ENCODE assay signal across 10 cellular contexts in genomic region chr14:54450535-54450934, GRCh38. TPM values are rescaled to one million over a fixed set of nuclear protein-coding genes. Genes with fewer than 3 reads are reported as not detected.
A peak's percentile ranks its signal among the peaks of the same experiment; 100 is the strongest.
DNase-seq lines count a peak whose midpoint lies in the region; ATAC-seq, FAIRE-seq and TF ChIP-seq lines count a peak whose summit lies in the region.
"Had no signal": no experiment of that assay in that cellular context is flagged by ENCODE, and none has a peak within 500 bp of the region (broad histone marks: within the 10 kb centered on the region; RNA-seq: fewer than 3 reads in every experiment).

No MANE protein-coding gene starts in this region.

- H3K9ac ChIP-seq in HepG2 (ENCODE audit: insufficient read depth, low read depth, low read length) = no peak overlapping the region

- H3K4me2 ChIP-seq in HepG2 (ENCODE audit: low read depth, low read length) = peak overlapping the region; percentile 73

- TF ChIP-seq CTCF in HepG2 (CRISPR knock-in tag; IDR thresholded peaks at IDR 0.05) = no peak

- no peaks in the 10 kb centered on the region for H3K27me3 ChIP-seq in HepG2 (ENCODE audit: control insufficient read depth in 1 of 2, insufficient read depth in 2 of 2, low read length in 2 of 2)

- intact Hi-C loops in HepG2 (cut with micrococcal nuclease; ENCODE audit: unreplicated experiment) = no loop called here

- H3K4me1 ChIP-seq in HepG2 (ENCODE audit: insufficient read depth, low read length) = peaks cover 52% of the 10 kb centered on the region

- H4K20me1 ChIP-seq in HepG2 (ENCODE audit: insufficient read depth, low read length) = no peaks in the 10 kb centered on the region

- H3K9me3 ChIP-seq in HepG2 (ENCODE audit: low read length) = no peaks in the 10 kb centered on the region

- H3K79me2 ChIP-seq in HepG2 (ENCODE audit: insufficient read depth, low read length) = no peaks in the 10 kb centered on the region

- peak overlapping the region; percentile 73 for H3K27ac ChIP-seq in HepG2 (ENCODE audit: extremely low read length, insufficient read depth, low read length)

- in situ Hi-C loops in HepG2 (cut with HindIII; ENCODE audit: extremely low pct_ligation_motif_present, low pct_unique_long_range_greater_than_20kb) = no loop called here

- TF ChIP-seq POLR2A in GM12892 (IDR thresholded peaks at IDR 0.05; ENCODE audit: low read depth, low read length) = no peak
- TF ChIP-seq POLR2A in HepG2 (IDR thresholded peaks at IDR 0.05; ENCODE audit: insufficient read depth in 1 of 2, low read depth in 2 of 2, low read length in 2 of 2) = no peak

- CTCF ChIA-PET in HepG2 (lab: Yijun Ruan, JAX; ENCODE audit: low intra/inter-chr PET ratio, low total read pairs) = no interaction called here

- TF ChIP-seq EP300 in HepG2 (IDR thresholded peaks at IDR 0.05; ENCODE audit: low read depth in 2 of 2, low read length in 2 of 2) (no peak), HepG2 (CRISPR knock-in tag; IDR thresholded peaks at IDR 0.05; ENCODE audit: borderline replicate concordance) (no peak)

- POLR2A ChIA-PET in HepG2 (lab: Yijun Ruan, JAX) = interaction anchor here (1.0 to 1.9 kb wide), 2 partner anchors 54 to 59 kb away, joined by 5 to 6 read pairs; partner anchors contain the start of genes CDKN3 and CGRRF1

- FAIRE-seq in GM12892 (lab: Jason Lieb, UNC) (peak; percentile 74), HepG2 (lab: Jason Lieb, UNC) (no peak)

- TF ChIP-seq RAD21 in HepG2 (CRISPR knock-in tag; IDR thresholded peaks at IDR 0.05) = no peak

- DNase-seq in GM12892 (ENCODE audit: insufficient read length) = peak; percentile 16
- peak; percentile 72 to 91 for DNase-seq in NOMO-1 (lab: John Stamatoyannopoulos, UW; ENCODE audit: unreplicated experiment in 2 of 2)
- no peak for DNase-seq in HepG2 (ENCODE audit: low spot score)
- DNase-seq in activated effector memory CD4-positive, alpha-beta T cell treated with Interleukin-2 at 50 U/mL for 16 hours = no peak
- DNase-seq in cortex of kidney (lab: John Stamatoyannopoulos, UW) = no peak
- no peak for DNase-seq in OCI-M2 (lab: John Stamatoyannopoulos, UW; ENCODE audit: unreplicated experiment)
- DNase-seq: naive B cell, NCI-H1930 had no signal

- no peaks in the 10 kb centered on the region for H3K36me3 ChIP-seq in HepG2 (replicated peaks in 1 of 2; ENCODE audit: control insufficient read depth in 1 of 2, insufficient read depth in 2 of 2, low read length in 2 of 2)

- peak; percentile 84 for ATAC-seq in GM21723 (IDR thresholded peaks at IDR 0.05; ENCODE audit: unreplicated experiment)
- no peak for ATAC-seq in HepG2
- no peak for ATAC-seq in GM21528 (IDR thresholded peaks at IDR 0.05; ENCODE audit: low FRiP score, unreplicated experiment)

- 60% methylated on average over 3 of the region's 3 CpGs for WGBS in HepG2 (ENCODE audit: low lambda C conversion rate)

- no peak overlapping the region for H2AFZ ChIP-seq in HepG2 (ENCODE audit: low read length)

- no peak overlapping the region for H3K4me3 ChIP-seq in HepG2 (replicated peaks in 1 of 3; ENCODE audit: insufficient read depth in 1 of 3, low read depth in 2 of 3, low read length in 3 of 3)

- BruUV-seq in HepG2 (replicated peaks; lab: Mats Ljungman, UMichigan) = no TSS peak

RNA-seq across cellular contexts. Expression of gene CNIH1, which starts 9.4 kb away (rescaled TPM):
- polyA plus RNA-seq in GM12892 (2012; ENCODE audit: missing spikeins) = 84.4 TPM
- 141 and 166 TPM in 2 replicates for total RNA-seq in HepG2 (2016; rRNA removed; fragmentation: Illumina TruSeq; extraction: Trizol)
- total RNA-seq in HepG2 (2016; cell fraction: cytosol; rRNA removed; fragmentation: Illumina TruSeq; extraction: Trizol; ENCODE audit: low read depth) = 78.4 and 95.3 TPM in 2 replicates
- total RNA-seq in HepG2 (2016; cell fraction: insoluble cytoplasmic fraction; rRNA removed; fragmentation: Illumina TruSeq; extraction: Trizol) = 150 and 169 TPM in 2 replicates
- total RNA-seq in HepG2 (2016; cell fraction: membrane; rRNA removed; fragmentation: Illumina TruSeq; extraction: Trizol) = 182 and 203 TPM in 2 replicates
- total RNA-seq in HepG2 (2016; cell fraction: nucleus; rRNA removed; fragmentation: Illumina TruSeq; extraction: Trizol) = 107 and 124 TPM in 2 replicates
- polyA plus RNA-seq in HepG2 (2011; rRNA removed) = 335 and 421 TPM in 2 replicates
- 589 and 760 TPM in 2 replicates for polyA plus RNA-seq in HepG2 (2011; cell fraction: cytosol; rRNA removed)
- 90.4 and 93.4 TPM in 2 replicates for polyA plus RNA-seq in HepG2 (2011; cell fraction: nucleus; rRNA removed)
- polyA plus RNA-seq in HepG2 (2012) = 212 and 227 TPM in 2 replicates
- polyA plus RNA-seq in HepG2 (2016; cell fraction: cytosol; fragmentation: Illumina TruSeq; extraction: Trizol; ENCODE audit: low read depth) = 124 and 138 TPM in 2 replicates
- 185 and 205 TPM in 2 replicates for polyA plus RNA-seq in HepG2 (2016; cell fraction: insoluble cytoplasmic fraction; fragmentation: Illumina TruSeq; extraction: Trizol; ENCODE audit: low read depth)
- 220 and 225 TPM in 2 replicates for polyA plus RNA-seq in HepG2 (2016; cell fraction: membrane; fragmentation: Illumina TruSeq; extraction: Trizol; ENCODE audit: low read depth)
- polyA plus RNA-seq in HepG2 (2016; cell fraction: nucleus; fragmentation: Illumina TruSeq; extraction: Trizol; ENCODE audit: insufficient read depth, low read depth) = 245 and 260 TPM in 2 replicates
- polyA minus RNA-seq in HepG2 (2011; rRNA and poly(A)+ RNA removed; ENCODE audit: low replicate concordance) = 581 and 762 TPM in 2 replicates
- polyA minus RNA-seq in HepG2 (2011; cell fraction: cytosol; rRNA and poly(A)+ RNA removed) = 203 and 246 TPM in 2 replicates
- 54.2 and 93.9 TPM in 2 replicates for polyA minus RNA-seq in HepG2 (2011; cell fraction: nucleus; rRNA and poly(A)+ RNA removed)

RNA-seq across cellular contexts. Expression of gene GMFB, which starts 38.2 kb away (rescaled TPM):
- 30.9 TPM for polyA plus RNA-seq in GM12892 (2012; ENCODE audit: missing spikeins)
- total RNA-seq in HepG2 (2016; rRNA removed; fragmentation: Illumina TruSeq; extraction: Trizol) = 68.2 and 103 TPM in 2 replicates
- 10.0 and 15.2 TPM in 2 replicates for total RNA-seq in HepG2 (2016; cell fraction: cytosol; rRNA removed; fragmentation: Illumina TruSeq; extraction: Trizol; ENCODE audit: low read depth)
- total RNA-seq in HepG2 (2016; cell fraction: insoluble cytoplasmic fraction; rRNA removed; fragmentation: Illumina TruSeq; extraction: Trizol) = 70.0 and 128 TPM in 2 replicates
- 24.3 and 26.6 TPM in 2 replicates for total RNA-seq in HepG2 (2016; cell fraction: membrane; rRNA removed; fragmentation: Illumina TruSeq; extraction: Trizol)
- total RNA-seq in HepG2 (2016; cell fraction: nucleus; rRNA removed; fragmentation: Illumina TruSeq; extraction: Trizol) = 60.5 and 62.1 TPM in 2 replicates
- 12.9 and 17.3 TPM in 2 replicates for polyA plus RNA-seq in HepG2 (2011; rRNA removed)
- 4.5 and 9.6 TPM in 2 replicates for polyA plus RNA-seq in HepG2 (2011; cell fraction: cytosol; rRNA removed)
- polyA plus RNA-seq in HepG2 (2011; cell fraction: nucleus; rRNA removed) = 8.7 and 12.8 TPM in 2 replicates
- 18.0 and 30.6 TPM in 2 replicates for polyA plus RNA-seq in HepG2 (2012)
- 3.3 and 4.3 TPM in 2 replicates for polyA plus RNA-seq in HepG2 (2016; cell fraction: cytosol; fragmentation: Illumina TruSeq; extraction: Trizol; ENCODE audit: low read depth)
- 66.5 and 76.4 TPM in 2 replicates for polyA plus RNA-seq in HepG2 (2016; cell fraction: insoluble cytoplasmic fraction; fragmentation: Illumina TruSeq; extraction: Trizol; ENCODE audit: low read depth)
- 14.4 and 17.7 TPM in 2 replicates for polyA plus RNA-seq in HepG2 (2016; cell fraction: membrane; fragmentation: Illumina TruSeq; extraction: Trizol; ENCODE audit: low read depth)
- polyA plus RNA-seq in HepG2 (2016; cell fraction: nucleus; fragmentation: Illumina TruSeq; extraction: Trizol; ENCODE audit: insufficient read depth, low read depth) = 48.5 and 55.3 TPM in 2 replicates
- 7.9 and 9.8 TPM in 2 replicates for polyA minus RNA-seq in HepG2 (2011; rRNA and poly(A)+ RNA removed; ENCODE audit: low replicate concordance)
- polyA minus RNA-seq in HepG2 (2011; cell fraction: cytosol; rRNA and poly(A)+ RNA removed) = 9.7 and 12.5 TPM in 2 replicates
- 54.5 and 62.3 TPM in 2 replicates for polyA minus RNA-seq in HepG2 (2011; cell fraction: nucleus; rRNA and poly(A)+ RNA removed)

RNA-seq across cellular contexts. Expression of gene CDKN3, which starts 53.7 kb away (rescaled TPM):
- 40.2 TPM for polyA plus RNA-seq in GM12892 (2012; ENCODE audit: missing spikeins)
- 88.9 and 111 TPM in 2 replicates for total RNA-seq in HepG2 (2016; rRNA removed; fragmentation: Illumina TruSeq; extraction: Trizol)
- total RNA-seq in HepG2 (2016; cell fraction: cytosol; rRNA removed; fragmentation: Illumina TruSeq; extraction: Trizol; ENCODE audit: low read depth) = 99.7 and 101 TPM in 2 replicates
- total RNA-seq in HepG2 (2016; cell fraction: insoluble cytoplasmic fraction; rRNA removed; fragmentation: Illumina TruSeq; extraction: Trizol) = 85.6 and 114 TPM in 2 replicates
- 103 and 105 TPM in 2 replicates for total RNA-seq in HepG2 (2016; cell fraction: membrane; rRNA removed; fragmentation: Illumina TruSeq; extraction: Trizol)
- total RNA-seq in HepG2 (2016; cell fraction: nucleus; rRNA removed; fragmentation: Illumina TruSeq; extraction: Trizol) = 34.4 and 36.0 TPM in 2 replicates
- polyA plus RNA-seq in HepG2 (2011; rRNA removed) = 35.6 and 63.0 TPM in 2 replicates
- polyA plus RNA-seq in HepG2 (2011; cell fraction: cytosol; rRNA removed) = 33.8 and 36.3 TPM in 2 replicates
- 11.3 and 11.6 TPM in 2 replicates for polyA plus RNA-seq in HepG2 (2011; cell fraction: nucleus; rRNA removed)
- 20.0 and 47.4 TPM in 2 replicates for polyA plus RNA-seq in HepG2 (2012)
- 161 and 180 TPM in 2 replicates for polyA plus RNA-seq in HepG2 (2016; cell fraction: cytosol; fragmentation: Illumina TruSeq; extraction: Trizol; ENCODE audit: low read depth)
- 126 and 133 TPM in 2 replicates for polyA plus RNA-seq in HepG2 (2016; cell fraction: insoluble cytoplasmic fraction; fragmentation: Illumina TruSeq; extraction: Trizol; ENCODE audit: low read depth)
- polyA plus RNA-seq in HepG2 (2016; cell fraction: membrane; fragmentation: Illumina TruSeq; extraction: Trizol; ENCODE audit: low read depth) = 133 and 134 TPM in 2 replicates
- polyA plus RNA-seq in HepG2 (2016; cell fraction: nucleus; fragmentation: Illumina TruSeq; extraction: Trizol; ENCODE audit: insufficient read depth, low read depth) = 52.0 and 52.9 TPM in 2 replicates
- 13.8 and 27.5 TPM in 2 replicates for polyA minus RNA-seq in HepG2 (2011; rRNA and poly(A)+ RNA removed; ENCODE audit: low replicate concordance)
- 8.9 and 13.9 TPM in 2 replicates for polyA minus RNA-seq in HepG2 (2011; cell fraction: cytosol; rRNA and poly(A)+ RNA removed)
- 10.0 and 15.7 TPM in 2 replicates for polyA minus RNA-seq in HepG2 (2011; cell fraction: nucleus; rRNA and poly(A)+ RNA removed)

RNA-seq across cellular contexts. Expression of gene CGRRF1, which starts 59.2 kb away (rescaled TPM):
- polyA plus RNA-seq in GM12892 (2012; ENCODE audit: missing spikeins) = 12.3 TPM
- total RNA-seq in HepG2 (2016; rRNA removed; fragmentation: Illumina TruSeq; extraction: Trizol) = 13.3 and 18.2 TPM in 2 replicates
- 11.9 and 12.4 TPM in 2 replicates for total RNA-seq in HepG2 (2016; cell fraction: cytosol; rRNA removed; fragmentation: Illumina TruSeq; extraction: Trizol; ENCODE audit: low read depth)
- total RNA-seq in HepG2 (2016; cell fraction: insoluble cytoplasmic fraction; rRNA removed; fragmentation: Illumina TruSeq; extraction: Trizol) = 10.9 and 19.9 TPM in 2 replicates
- total RNA-seq in HepG2 (2016; cell fraction: membrane; rRNA removed; fragmentation: Illumina TruSeq; extraction: Trizol) = 18.6 and 21.2 TPM in 2 replicates
- total RNA-seq in HepG2 (2016; cell fraction: nucleus; rRNA removed; fragmentation: Illumina TruSeq; extraction: Trizol) = 22.0 and 22.6 TPM in 2 replicates
- polyA plus RNA-seq in HepG2 (2011; rRNA removed) = 11.3 and 16.8 TPM in 2 replicates
- 3.9 and 6.0 TPM in 2 replicates for polyA plus RNA-seq in HepG2 (2011; cell fraction: cytosol; rRNA removed)
- 6.8 and 7.7 TPM in 2 replicates for polyA plus RNA-seq in HepG2 (2011; cell fraction: nucleus; rRNA removed)
- 16.4 and 16.6 TPM in 2 replicates for polyA plus RNA-seq in HepG2 (2012)
- polyA plus RNA-seq in HepG2 (2016; cell fraction: cytosol; fragmentation: Illumina TruSeq; extraction: Trizol; ENCODE audit: low read depth) = 13.1 and 14.1 TPM in 2 replicates
- polyA plus RNA-seq in HepG2 (2016; cell fraction: insoluble cytoplasmic fraction; fragmentation: Illumina TruSeq; extraction: Trizol; ENCODE audit: low read depth) = 11.8 and 12.8 TPM in 2 replicates
- 15.1 and 15.3 TPM in 2 replicates for polyA plus RNA-seq in HepG2 (2016; cell fraction: membrane; fragmentation: Illumina TruSeq; extraction: Trizol; ENCODE audit: low read depth)
- polyA plus RNA-seq in HepG2 (2016; cell fraction: nucleus; fragmentation: Illumina TruSeq; extraction: Trizol; ENCODE audit: insufficient read depth, low read depth) = 25.5 and 30.7 TPM in 2 replicates
- polyA minus RNA-seq in HepG2 (2011; rRNA and poly(A)+ RNA removed; ENCODE audit: low replicate concordance) = 5.3 and 5.7 TPM in 2 replicates
- 5.4 and 7.5 TPM in 2 replicates for polyA minus RNA-seq in HepG2 (2011; cell fraction: cytosol; rRNA and poly(A)+ RNA removed)
- polyA minus RNA-seq in HepG2 (2011; cell fraction: nucleus; rRNA and poly(A)+ RNA removed) = 14.0 and 21.4 TPM in 2 replicates

Comparison
In these comparisons a context has a peak if more than half of its experiments do, and no peak if none do; other contexts are left out.
1. DNase-seq: peak in GM12892 (single experiment) and NOMO-1 (2 of 2); none in HepG2 (single experiment), activated effector memory CD4-positive, alpha-beta T cell treated with Interleukin-2 at 50 U/mL for 16 hours (single experiment), cortex of kidney (single experiment) and OCI-M2 (single experiment).